ENCODE assay signal across 30 cellular contexts in the genomic region with DNA sequence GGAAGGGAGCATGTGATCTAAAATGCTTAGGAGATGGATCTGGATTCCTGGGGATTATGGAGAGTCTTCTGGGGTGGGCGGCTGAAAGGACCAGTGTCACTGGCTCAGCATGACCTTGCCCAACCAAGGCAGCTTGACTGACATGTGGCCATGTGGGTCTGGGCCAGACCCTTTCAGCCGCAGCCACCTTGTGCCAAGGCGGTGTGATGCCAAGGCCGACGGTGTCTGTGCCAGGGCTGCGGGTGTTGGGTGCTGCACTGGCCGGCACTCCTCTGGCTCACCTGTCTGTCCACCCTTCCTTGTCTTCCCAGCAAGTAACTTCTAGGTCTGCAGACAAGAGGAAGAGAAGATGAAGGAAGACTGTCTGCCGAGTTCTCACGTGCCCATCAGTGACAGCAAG. TPM values are rescaled to one million over a fixed set of nuclear protein-coding genes. Genes with fewer than 3 reads are reported as not detected.
DNase-seq lines count a peak whose midpoint lies in the region; ATAC-seq, FAIRE-seq and TF ChIP-seq lines count a peak whose summit lies in the region.
"Had no signal": no experiment of that assay in that cellular context is flagged by ENCODE, and none has a peak within 500 bp of the region (broad histone marks: within the 10 kb centered on the region; RNA-seq: fewer than 3 reads in every experiment).

No MANE protein-coding gene starts in this region.

- 78% methylated on average over 9 of the region's 9 CpGs for WGBS in right cardiac atrium

- no peaks in the 10 kb centered on the region for H3K27me3 ChIP-seq in right cardiac atrium (ENCODE audit: control insufficient read depth, insufficient read depth)

- H3K4me1 ChIP-seq in right cardiac atrium (ENCODE audit: control insufficient read depth, insufficient read depth, low read length) = peaks cover 47% of the 10 kb centered on the region

- H3K4me3 ChIP-seq in right cardiac atrium (ENCODE audit: low read length) = no peak overlapping the region
- H3K4me3 ChIP-seq: GM23248 had no signal

- DNase-seq in Right ventricle myocardium inferior (ENCODE audit: missing footprints) = peak; percentile 65
- no peak for DNase-seq in cardiac septum (ENCODE audit: low spot score)
- DNase-seq in right cardiac atrium = no peak
- peak; percentile 25 for DNase-seq in posterior vena cava (ENCODE audit: low spot score)
- no peak for DNase-seq in D721Med (ENCODE audit: insufficient read length, low spot score)
- no peak for DNase-seq in NCI-H446 treated with DMSO at 0.1 percent for 48 hours (lab: John Stamatoyannopoulos, UW)
- no peak for DNase-seq in dedifferentiated amniotic fluid mesenchymal stem cell (ENCODE audit: extremely low spot score)
- DNase-seq in middle frontal gyrus (ENCODE audit: extremely low spot score, low spot score) = no peak
- DNase-seq: activated CD4-positive, alpha-beta T cell treated with anti-CD3 and anti-CD28 coated beads for 4 hours; activated effector memory CD4-positive, alpha-beta T cell treated with anti-CD3 and anti-CD28 coated beads, Interleukin-2, amount 50 U/mL, for 16 hours; activated naive CD8-positive, alpha-beta T cell treated with anti-CD3 and anti-CD28 coated beads, Interleukin-2, amount 10 ng/mL, durations not matched to agents 7 days and 5 days; activated T-cell treated with anti-CD3 and anti-CD28 coated beads for 4 hours; CD4-positive, CD25-positive, alpha-beta regulatory T cell; effector memory CD4-positive, alpha-beta T cell; GM23248; kidney glomerular epithelial cell; mesendoderm; NCI-H1694; NCI-H524; occipital lobe; PC-3; stimulated activated CD4-positive, alpha-beta T cell treated with anti-CD3 and anti-CD28 coated beads, Interleukin-12 subunit alpha, Interleukin-12 subunit beta, amount 100 ng/mL, for 4 hours; stimulated activated CD4-positive, alpha-beta T cell treated with anti-CD3 and anti-CD28 coated beads, Interleukin-4, amount 100 ng/mL, for 1 hour had no signal

- no peaks in the 10 kb centered on the region for H3K9me3 ChIP-seq in right cardiac atrium (ENCODE audit: control insufficient read depth, low read length)

- intact Hi-C loops in Right ventricle myocardium inferior (cut with DNase I) (loop anchor here (10.0 kb wide), 3 partner anchors 95 to 1285 kb away; no protein-coding TSS in a partner anchor), cardiac septum (cut with DNase I) (loop anchor here (5.0 to 10.0 kb wide), 2 partner anchors 32 to 95 kb away; partner anchors contain the start of gene ZNF22), right cardiac atrium (cut with DNase I) (loop anchor here in 1 of 4 donors (10.0 kb wide), 1 partner anchor 95 kb away; no protein-coding TSS in a partner anchor), posterior vena cava (cut with DNase I) (no loop called here)

- peak overlapping the region; percentile 43 for H3K27ac ChIP-seq in right cardiac atrium (ENCODE audit: low read length)
- H3K27ac ChIP-seq: 22Rv1, GM23248 had no signal

- no peak for FAIRE-seq in D721Med (lab: Jason Lieb, UNC)

- ATAC-seq in Right ventricle myocardium inferior = peak; percentile 8
- ATAC-seq in right cardiac atrium = no peak
- ATAC-seq: PC-3 had no signal

- no peak for TF ChIP-seq CTCF in D721Med (IDR thresholded peaks at IDR 0.05; ENCODE audit: insufficient read depth, missing control alignments)

RNA-seq across cellular contexts. Expression of gene DEPP1, which starts 8.8 kb away (rescaled TPM):
- total RNA-seq in Right ventricle myocardium inferior = 33.0 TPM
- total RNA-seq in cardiac septum = 45.5 TPM
- total RNA-seq in right cardiac atrium = 10 to 100 TPM; 18.8 to 43.8 (median 23.8) TPM
- polyA plus RNA-seq in right cardiac atrium = 32.5 TPM
- total RNA-seq in posterior vena cava = 100 to 1,000 TPM in 1 of 2 donors, 10 to 100 TPM in 1; 58.8 to 105 TPM
- polyA plus RNA-seq: CD4-positive, CD25-positive, alpha-beta regulatory T cell had no signal

RNA-seq across cellular contexts. Expression of gene RASSF4, which starts 10.3 kb away (rescaled TPM):
- total RNA-seq in Right ventricle myocardium inferior = 91.5 TPM
- total RNA-seq in cardiac septum = 47.5 TPM
- total RNA-seq in right cardiac atrium = 10 to 100 TPM; 57.9 to 92.1 (median 76.3) TPM
- 45.4 TPM for polyA plus RNA-seq in right cardiac atrium
- 10 to 100 TPM; 15.5 to 37.9 TPM for total RNA-seq in posterior vena cava

RNA-seq across cellular contexts. Expression of gene ZNF22, which starts 30.9 kb away (rescaled TPM):
- total RNA-seq in Right ventricle myocardium inferior (13.7 TPM), cardiac septum (14.9 TPM), right cardiac atrium (10 to 100 TPM; 15.4 to 20.7 (median 19.2) TPM), posterior vena cava (10 to 100 TPM; 17.4 to 19.7 TPM)
- polyA plus RNA-seq in right cardiac atrium = 14.8 TPM

RNA-seq across cellular contexts. Expression of gene TMEM72, which starts 58.7 kb away (rescaled TPM):
- total RNA-seq in Right ventricle myocardium inferior = not detected
- total RNA-seq in cardiac septum = not detected
- total RNA-seq in right cardiac atrium = under 1 TPM in 3 of 4 donors, not detected in 1; 0.23 to 0.71 (median 0.29) TPM
- polyA plus RNA-seq in right cardiac atrium = 0.14 TPM
- total RNA-seq in posterior vena cava = not detected
- total RNA-seq: activated naive CD8-positive, alpha-beta T cell treated with anti-CD3 and anti-CD28 coated beads, Interleukin-2, amount 10 ng/mL, durations not matched to agents 7 days and 5 days; CD4-positive, CD25-positive, alpha-beta regulatory T cell; Daoy; epithelial cell of proximal tubule; fibroblast of villous mesenchyme; GM23248; LHCN-M2; PC-3; T-helper 2 cell treated with Interferon-gamma antibody and Interleukin-4, amounts not matched to agents 100 ng/mL and 5 ng/mL, for 36 hours; ureter had no signal
- polyA plus RNA-seq: CD4-positive, CD25-positive, alpha-beta regulatory T cell; GM23248 had no signal

Comparison
In these comparisons a context has a peak if more than half of its experiments do, and no peak if none do; other contexts are left out.
1. DNase-seq: peak in Right ventricle myocardium inferior (single experiment) and posterior vena cava (single experiment); none in cardiac septum (single experiment), right cardiac atrium (0 of 3), D721Med (single experiment), NCI-H446 treated with DMSO at 0.1 percent for 48 hours (single experiment), dedifferentiated amniotic fluid mesenchymal stem cell (single experiment) and middle frontal gyrus (single experiment).
2. intact Hi-C loops: an anchor here in Right ventricle myocardium inferior (10.0 kb wide) and cardiac septum (5.0 to 10.0 kb wide); none called in posterior vena cava.